ENCODE assay signal across 8 cellular contexts in the genomic region with DNA sequence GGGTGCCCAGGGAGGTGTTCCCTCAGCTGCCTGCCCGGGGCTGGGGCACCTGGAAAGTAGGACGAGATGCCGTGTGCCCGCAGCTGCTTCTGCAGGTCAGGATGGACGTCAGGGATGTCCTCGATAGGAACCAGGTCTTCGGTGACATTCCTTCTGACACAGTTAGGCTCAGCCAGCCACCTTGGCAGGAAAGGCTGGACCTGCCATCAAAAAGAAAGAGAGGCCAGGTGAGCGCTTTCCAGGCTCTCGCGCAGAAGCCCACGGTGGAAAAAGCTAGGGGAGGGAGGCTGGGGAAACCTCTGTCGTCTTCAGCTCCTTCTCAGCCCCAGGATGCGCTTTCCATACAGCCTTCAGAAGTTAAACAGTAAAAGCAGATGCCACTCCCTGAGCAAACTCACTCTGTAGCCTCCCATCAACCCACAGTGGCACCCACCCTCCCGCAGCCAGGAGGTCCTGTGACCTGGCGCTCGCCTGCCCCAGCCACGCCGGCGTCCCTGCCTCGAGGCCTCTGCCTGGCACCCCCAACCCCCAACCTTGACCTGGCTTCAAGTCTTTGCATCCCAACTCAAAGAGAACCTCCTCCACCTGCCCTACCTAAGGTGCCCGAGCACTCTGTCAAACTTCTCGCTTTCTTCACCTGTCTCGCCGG. TPM values are rescaled to one million over a fixed set of nuclear protein-coding genes. Genes with fewer than 3 reads are reported as not detected.
DNase-seq lines count a peak whose midpoint lies in the region; ATAC-seq and TF ChIP-seq lines count a peak whose summit lies in the region.

No MANE protein-coding gene starts in this region.

- H3K27me3 Mint-ChIP-seq in WTC11 (ENCODE audit: low read depth) = peaks cover 9% of the 10 kb centered on the region

- POLR2A ChIA-PET in WTC11 (lab: Charles Lee) = no interaction called here

- peak overlapping the region; percentile 57 for H3K4me3 ChIP-seq in HAP-1
- peak overlapping the region; percentile 93; the same call in 1 of the 2 replicates for H3K4me3 ChIP-seq in iPS DF 6.9 (ENCODE audit: low read length)
- H3K4me3 ChIP-seq in skin epidermis = peak overlapping the region; percentile 74 to 99 (median 94)

- no peak for ATAC-seq in WTC11
- no peak for ATAC-seq in HG02571 (IDR thresholded peaks at IDR 0.05; ENCODE audit: unreplicated experiment)

- WGBS in iPS DF 6.9 (ENCODE audit: insufficient coverage, insufficient read length) = no CpG with 5 or more reads among the region's 24 CpGs

- peaks cover 10% of the 10 kb centered on the region for H3K4me1 Mint-ChIP-seq in WTC11

- in situ Hi-C loops in HAP-1 (cut with MboI; ENCODE audit: low sequenced_read_pairs) = no loop called here

- CTCF ChIA-PET in WTC11 (lab: Charles Lee) = interaction anchor here (1.9 kb wide), 1 partner anchor 11 kb away, joined by 4 read pairs; no protein-coding TSS in a partner anchor

- H3K9me3 ChIP-seq in HAP-1 = no peaks in the 10 kb centered on the region
- no peaks in the 10 kb centered on the region for H3K9me3 ChIP-seq in iPS DF 6.9 (ENCODE audit: control insufficient read depth, insufficient read depth, low read length)

- DNase-seq in HAP-1 (ENCODE audit: low spot score in 2 of 2) = no peak
- no peak for DNase-seq in WTC11 (ENCODE audit: low spot score)
- no peak for DNase-seq in iPS DF 6.9 (ENCODE audit: low read depth, low spot score)
- DNase-seq in NCI-H2029 (lab: John Stamatoyannopoulos, UW) = no peak
- no peak for DNase-seq in NCI-H146 treated with DMSO at 0.1 percent for 48 hours (lab: John Stamatoyannopoulos, UW; ENCODE audit: unreplicated experiment)
- DNase-seq in AML-193 (lab: John Stamatoyannopoulos, UW) = no peak

- H3K27me3 ChIP-seq in HAP-1 (ENCODE audit: low read depth) (no peaks in the 10 kb centered on the region), iPS DF 6.9 (ENCODE audit: control insufficient read depth, insufficient read depth, low read length) (no peaks in the 10 kb centered on the region)

- H3K36me3 Mint-ChIP-seq in WTC11 = peaks cover 14% of the 10 kb centered on the region

- H3K27ac Mint-ChIP-seq in WTC11 = no peak overlapping the region

- H3K9me3 Mint-ChIP-seq in WTC11 = no peaks in the 10 kb centered on the region

- H3K4me1 ChIP-seq in HAP-1 (0 out of 2 replicates have a peak, but pooled peaks cover 3% of the 10 kb centered on the region), iPS DF 6.9 (ENCODE audit: control insufficient read depth, insufficient read depth, low read length) (peaks cover 3% of the 10 kb centered on the region)

- no peak for TF ChIP-seq CTCF in WTC11 (IDR thresholded peaks at IDR 0.05)

- no peak overlapping the region for H3K27ac ChIP-seq in iPS DF 6.9 (ENCODE audit: low read length)
- peak overlapping the region in 5 of 21 experiments; percentile 67 to 97 (median 85) for H3K27ac ChIP-seq in skin epidermis

- H3K36me3 ChIP-seq in HAP-1 (replicated peaks) (peaks cover 52% of the 10 kb centered on the region), iPS DF 6.9 (ENCODE audit: control insufficient read depth, insufficient read depth, low read length) (peaks cover 43% of the 10 kb centered on the region)

- H3K4me3 Mint-ChIP-seq in WTC11 = peak overlapping the region; percentile 76

TF ChIP-seq in WTC11, 78 proteins besides CTCF, POLR2A, EP300 and RAD21:
- TF ChIP-seq IRF2 (CRISPR knock-in tag; IDR thresholded peaks at IDR 0.05; ENCODE audit: borderline replicate concordance, low read depth) = no peak
TF ChIP-seq in WTC11: peak in this region for 0.

RNA-seq across cellular contexts. Expression of a gene that starts 1.3 kb away (rescaled TPM):
- total RNA-seq in WTC11 (2021) = 32.7 to 34.2 TPM (median 33.3 TPM) in 3 replicates

RNA-seq across cellular contexts. Expression of a gene that starts 1.5 kb away (rescaled TPM):
- 38.0 to 41.4 TPM (median 39.6 TPM) in 3 replicates for total RNA-seq in WTC11 (2021)
